ENCODE assay signal across 8 cellular contexts in genomic region chr7:50791921-50792341, GRCh38. TPM values are rescaled to one million over a fixed set of nuclear protein-coding genes. Genes with fewer than 3 reads are reported as not detected.
DNase-seq lines count a peak whose midpoint lies in the region; ATAC-seq and TF ChIP-seq lines count a peak whose summit lies in the region.

No MANE protein-coding gene starts in this region.

- H3K4me3 ChIP-seq in PC-3 (ENCODE audit: low read length) (peak overlapping the region; percentile 83), epithelial cell of esophagus (ENCODE audit: low read length) (peak overlapping the region; percentile 57), neuronal stem cell (ENCODE audit: low read length in 2 of 2) (peak overlapping the region; percentile 85 to 87)

- peaks cover 9% of the 10 kb centered on the region for H3K79me1 ChIP-seq in neuronal stem cell (ENCODE audit: low read depth, low read length)

- H3K27ac ChIP-seq in PC-3 (ENCODE audit: low read length) (peak overlapping the region; percentile 29), neuronal stem cell (replicated peaks; ENCODE audit: low read length) (no peak overlapping the region)

- H2BK15ac ChIP-seq in neuronal stem cell (ENCODE audit: low read length): no peak overlapping the region

- DNase-seq in EL: peak; percentile 44
- peak; percentile 23 for DNase-seq in PC-3
- peak; percentile 53 for DNase-seq in epithelial cell of esophagus (ENCODE audit: low read depth)
- no peak for DNase-seq in neuronal stem cell (ENCODE audit: low spot score)
- no peak for DNase-seq in dedifferentiated amniotic fluid mesenchymal stem cell (ENCODE audit: extremely low spot score)
- DNase-seq in NCI-H446 (lab: John Stamatoyannopoulos, UW): no peak
- DNase-seq in nucleus accumbens (lab: John Stamatoyannopoulos, UW): no peak

- H3K14ac ChIP-seq in neuronal stem cell (ENCODE audit: low read length): no peak overlapping the region

- H3K4me2 ChIP-seq in PC-3 (ENCODE audit: low read length) (peak overlapping the region; percentile 95), neuronal stem cell (ENCODE audit: insufficient read depth, low read length, poor library complexity, severe bottlenecking) (peak overlapping the region; percentile 71)

- POLR2A ChIA-PET in PC-3 (lab: Charles Lee; ENCODE audit: unreplicated experiment): no interaction called here

- no peak overlapping the region for H4K8ac ChIP-seq in neuronal stem cell (ENCODE audit: low read depth, low read length)

- H3K18ac ChIP-seq in neuronal stem cell (ENCODE audit: low read length): no peak overlapping the region

- TSS peak; percentile 50 for BruUV-seq in PC-3 (replicated peaks; lab: Mats Ljungman, UMichigan)

- H2AFZ ChIP-seq in PC-3 (ENCODE audit: low read length): 0 out of 2 replicates have a peak overlapping the region, but pooled peaks have one; percentile 13
- peak overlapping the region; percentile 91 for H2AFZ ChIP-seq in neuronal stem cell (ENCODE audit: low read length)

- peaks cover 53% of the 10 kb centered on the region for H4K20me1 ChIP-seq in PC-3 (ENCODE audit: low read length)

- no peak overlapping the region for H2BK5ac ChIP-seq in neuronal stem cell (ENCODE audit: low read length)

- H4K91ac ChIP-seq in neuronal stem cell (ENCODE audit: low read depth, low read length, poor library complexity): no peak overlapping the region

- no peak overlapping the region for H2AK5ac ChIP-seq in neuronal stem cell (ENCODE audit: low read depth, low read length)

- H3F3A ChIP-seq in PC-3 (ENCODE audit: low read length, unreplicated experiment): no peaks in the 10 kb centered on the region

- intact Hi-C loops in PC-3 (cut with micrococcal nuclease): loop anchor here (2.0 to 5.0 kb wide), 3 partner anchors 77 to 255 kb away; no protein-coding TSS in a partner anchor

- WGBS in neuronal stem cell (ENCODE audit: extremely low coverage in 2 of 2, insufficient read length in 2 of 2, insufficient replicate concordance in 1 of 2), 2 donors: no CpG with 5 or more reads among the region's 10 CpGs

- H3K9ac ChIP-seq in PC-3 (ENCODE audit: low read length) (peak overlapping the region; percentile 79), neuronal stem cell (ENCODE audit: low read depth, low read length, poor library complexity) (no peak overlapping the region)

- H3K36me3 ChIP-seq in PC-3 (ENCODE audit: low read depth, low read length) (peaks cover 11% of the 10 kb centered on the region; the same call in 1 of the 2 replicates), neuronal stem cell (replicated peaks in 1 of 2; ENCODE audit: control insufficient read depth in 2 of 2, insufficient read depth in 2 of 2, low read length in 2 of 2) (peaks cover 0 to 5% of the 10 kb centered on the region in 2 donors)

- no peak overlapping the region for H3K23ac ChIP-seq in neuronal stem cell (ENCODE audit: low read depth, low read length, poor library complexity)

- H2BK120ac ChIP-seq in neuronal stem cell (ENCODE audit: low read depth, low read length): no peak overlapping the region

- TF ChIP-seq CTCF in PC-3 (conservative IDR thresholded peaks at IDR 0.05; ENCODE audit: low read depth, low read length): no peak
- TF ChIP-seq CTCF in epithelial cell of esophagus (IDR thresholded peaks at IDR 0.05; ENCODE audit: insufficient read depth, low read depth, low read length, missing control alignments): no peak

- H3K4me1 ChIP-seq in PC-3 (ENCODE audit: insufficient read depth, low read length) (peaks cover 15% of the 10 kb centered on the region), neuronal stem cell (ENCODE audit: control insufficient read depth in 2 of 2, insufficient read depth in 1 of 2, low read depth in 1 of 2, low read length in 2 of 2) (peaks cover 5 to 7% of the 10 kb centered on the region in 2 donors)

- ATAC-seq in PC-3 (no peak), HG02884 (IDR thresholded peaks at IDR 0.05; ENCODE audit: unreplicated experiment) (no peak)

- no peak overlapping the region for H3K4ac ChIP-seq in neuronal stem cell (ENCODE audit: low read length)

- no peaks in the 10 kb centered on the region for H3K9me2 ChIP-seq in PC-3 (replicated peaks; ENCODE audit: low read length)

- CTCF ChIA-PET in PC-3 (lab: Charles Lee): no interaction called here

- no peak overlapping the region for H2BK12ac ChIP-seq in neuronal stem cell (ENCODE audit: low read length)

- H3K27me3 ChIP-seq in PC-3 (ENCODE audit: low read length) (no peaks in the 10 kb centered on the region), neuronal stem cell (ENCODE audit: control insufficient read depth in 3 of 3, insufficient read depth in 3 of 3, low read depth in 1 of 3, low read length in 3 of 3) (peaks cover 0 to 15% (median 14%) of the 10 kb centered on the region in 3 experiments)

- H3K9me3 ChIP-seq in PC-3 (ENCODE audit: low read length) (no peaks in the 10 kb centered on the region), neuronal stem cell (replicated peaks in 1 of 2; ENCODE audit: control insufficient read depth in 2 of 2, insufficient read depth in 1 of 2, low read depth in 1 of 2, low read length in 2 of 2) (peaks cover 16 to 24% of the 10 kb centered on the region in 2 donors)

- H3K79me2 ChIP-seq in PC-3 (ENCODE audit: low read length): peaks cover 56% of the 10 kb centered on the region

RNA-seq across cellular contexts. Expression of gene GRB10, which starts 9.2 kb away (rescaled TPM):
- 61.3 and 89.8 TPM in 2 replicates for total RNA-seq in PC-3 (2014; rRNA removed)
- polyA plus RNA-seq in neuronal stem cell (2013, experiment 1 of 2): 55.9 TPM
- 55.2 TPM for polyA plus RNA-seq in neuronal stem cell (2013, experiment 2 of 2)

Comparison
In these comparisons a context has a peak if more than half of its experiments do, and no peak if none do; other contexts are left out.
1. DNase-seq: peak in EL (single experiment), PC-3 (single experiment) and epithelial cell of esophagus (single experiment); none in neuronal stem cell (single experiment), dedifferentiated amniotic fluid mesenchymal stem cell (single experiment), NCI-H446 (0 of 2) and nucleus accumbens (0 of 56).
2. Peak in every context shown above with its lines, with median percentiles within 50 percentile points of each other: H3K4me3 ChIP-seq.